ENCODE assay signal across 8 cellular contexts in genomic region chr4:87270144-87270543, GRCh38. TPM values are rescaled to one million over a fixed set of nuclear protein-coding genes. Genes with fewer than 3 reads are reported as not detected.
DNase-seq lines count a peak whose midpoint lies in the region; ATAC-seq and TF ChIP-seq lines count a peak whose summit lies in the region.

No MANE protein-coding gene starts in this region.

- WGBS in thyroid gland, 2 donors: 46 to 55% methylated on average over 3 of the region's 3 CpGs

- H3K4me3 ChIP-seq in ascending aorta: no peak overlapping the region
- H3K4me3 ChIP-seq in thyroid gland (replicated peaks in 1 of 3): no peak overlapping the region

- TF ChIP-seq CTCF in ascending aorta (IDR thresholded peaks at IDR 0.05) (peak; percentile 27 to 47 (median 35)), thyroid gland (IDR thresholded peaks at IDR 0.05) (peak in 2 of 6 experiments; percentile 25 to 36)

- H3K9me3 ChIP-seq in ascending aorta: no peaks in the 10 kb centered on the region
- H3K9me3 ChIP-seq in thyroid gland: no peaks in the 10 kb centered on the region

- H3K4me1 ChIP-seq in ascending aorta: no peaks in the 10 kb centered on the region
- no peaks in the 10 kb centered on the region for H3K4me1 ChIP-seq in thyroid gland

- DNase-seq in NCI-H345 (lab: John Stamatoyannopoulos, UW) (peak; percentile 4), NCI-H345 treated with DMSO at 0.1 percent for 48 hours (lab: John Stamatoyannopoulos, UW; ENCODE audit: unreplicated experiment) (no peak), NCI-H1092 (lab: John Stamatoyannopoulos, UW) (peak; percentile 23), ascending aorta (ENCODE audit: low spot score in 2 of 2) (no peak), left kidney (ENCODE audit: low read depth, low spot score) (peak; percentile 73), thyroid gland (no peak), retina (no peak)

- H3K36me3 ChIP-seq in ascending aorta (no peaks in the 10 kb centered on the region), thyroid gland (no peaks in the 10 kb centered on the region)

- H3K27me3 ChIP-seq in ascending aorta (no peaks in the 10 kb centered on the region), thyroid gland (no peaks in the 10 kb centered on the region)

- no peak for ATAC-seq in GM18505 (IDR thresholded peaks at IDR 0.05; ENCODE audit: unreplicated experiment)

- intact Hi-C loops in ascending aorta (cut with DNase I) (loop anchor here (10.0 kb wide), 1 partner anchor 195 kb away; no protein-coding TSS in a partner anchor), thyroid gland (cut with DNase I) (no loop called here)

- H3K27ac ChIP-seq in ascending aorta: no peak overlapping the region
- no peak overlapping the region for H3K27ac ChIP-seq in thyroid gland

- TF ChIP-seq POLR2A in thyroid gland (IDR thresholded peaks at IDR 0.05): no peak
- TF ChIP-seq POLR2A in GM18505 (IDR thresholded peaks at IDR 0.05; ENCODE audit: borderline replicate concordance, extremely low read depth, insufficient read depth, insufficient read length): no peak

RNA-seq across cellular contexts. Expression of gene KLHL8, which starts 49.7 kb away (rescaled TPM):
- total RNA-seq in ascending aorta (5.4 TPM), thyroid gland (10 to 100 TPM; 24.1 to 32.8 (median 27.9) TPM)

RNA-seq across cellular contexts. Expression of gene HSD17B13, which starts 52.5 kb away (rescaled TPM):
- total RNA-seq in ascending aorta: not detected
- total RNA-seq in thyroid gland: 1 to 10 TPM in 1 of 4 donors, under 1 TPM in 3; 0.22 to 1.7 (median 0.39) TPM

Comparison
In these comparisons a context has a peak if more than half of its experiments do, and no peak if none do; other contexts are left out.
1. DNase-seq: peak in NCI-H345 (single experiment), NCI-H1092 (single experiment) and left kidney (single experiment); none in NCI-H345 treated with DMSO at 0.1 percent for 48 hours (single experiment), ascending aorta (0 of 2), thyroid gland (0 of 2) and retina (single experiment).